10 cellular contexts compared by ENCODE assay signal in genomic region chr13:20121154-20121515, GRCh38. TPM values are rescaled to one million over a fixed set of nuclear protein-coding genes. Genes with fewer than 3 reads are reported as not detected.
DNase-seq lines count a peak whose midpoint lies in the region; ATAC-seq, FAIRE-seq and TF ChIP-seq lines count a peak whose summit lies in the region.
"Had no signal": no experiment of that assay in that cellular context is flagged by ENCODE, and none has a peak within 500 bp of the region (broad histone marks: within the 10 kb centered on the region; RNA-seq: fewer than 3 reads in every experiment).

No MANE protein-coding gene starts in this region.

- H3K4me1 Mint-ChIP-seq in T-helper 2 cell treated with Interferon-gamma antibody and Interleukin-4, amounts not matched to agents 5 μg/mL and 100 μg/mL, for 36 hours (ENCODE audit: low read depth) = peaks cover 20% of the 10 kb centered on the region

- peaks cover 31% of the 10 kb centered on the region for H3K27me3 Mint-ChIP-seq in T-helper 2 cell treated with Interferon-gamma antibody and Interleukin-4, amounts not matched to agents 5 μg/mL and 100 μg/mL, for 36 hours (ENCODE audit: low read depth)

- peaks cover 15% of the 10 kb centered on the region for H3K27me3 ChIP-seq in left ventricle myocardium inferior (ENCODE audit: low read depth)
- no peaks in the 10 kb centered on the region for H3K27me3 ChIP-seq in vagina
- H3K27me3 ChIP-seq: tibial artery had no signal

- DNase-seq in left ventricle myocardium inferior (no peak), cardiac septum (ENCODE audit: low spot score) (no peak), kidney (no peak), vagina (ENCODE audit: extremely low spot score in 2 of 2) (no peak), epidermal melanocyte (ENCODE audit: insufficient read length, low spot score) (no peak)
- no peak for DNase-seq in T-helper 2 cell treated with Interferon-gamma antibody and Interleukin-4, amounts not matched to agents 5 μg/mL and 100 μg/mL, for 36 hours (ENCODE audit: low spot score)
- DNase-seq: activated CD4-positive, CD25-positive, alpha-beta regulatory T cell; tibial artery had no signal

- peak overlapping the region; percentile 81 for H3K27ac Mint-ChIP-seq in T-helper 2 cell treated with Interferon-gamma antibody and Interleukin-4, amounts not matched to agents 5 μg/mL and 100 μg/mL, for 36 hours

- no peak for TF ChIP-seq POLR2A in vagina (IDR thresholded peaks at IDR 0.05)

- intact Hi-C loops in left ventricle myocardium inferior (cut with micrococcal nuclease) = no loop called here
- intact Hi-C loops in cardiac septum (cut with DNase I) = loop anchor here (5.0 kb wide), 1 partner anchor 39 kb away; no protein-coding TSS in a partner anchor
- intact Hi-C loops in kidney (cut with DNase I) = no loop called here
- intact Hi-C loops in vagina (cut with DNase I) = no loop called here

- H3K27ac ChIP-seq in left ventricle myocardium inferior (replicated peaks) (no peak overlapping the region), kidney (ENCODE audit: low read depth in 2 of 2, low read length in 2 of 2) (no peak overlapping the region), vagina (peak overlapping the region; percentile 79)

- H3K9me3 Mint-ChIP-seq in T-helper 2 cell treated with Interferon-gamma antibody and Interleukin-4, amounts not matched to agents 5 μg/mL and 100 μg/mL, for 36 hours = no peaks in the 10 kb centered on the region

- no peak overlapping the region for H3K9ac ChIP-seq in kidney (ENCODE audit: low read length in 2 of 2)

- peak overlapping the region; percentile 30 for H3K4me3 ChIP-seq in left ventricle myocardium inferior
- peak overlapping the region; percentile 16 to 61 for H3K4me3 ChIP-seq in kidney (ENCODE audit: low read length in 2 of 2)
- peak overlapping the region in 1 of 2 donors; percentile 32 for H3K4me3 ChIP-seq in vagina

- no peaks in the 10 kb centered on the region for H3K36me3 Mint-ChIP-seq in T-helper 2 cell treated with Interferon-gamma antibody and Interleukin-4, amounts not matched to agents 5 μg/mL and 100 μg/mL, for 36 hours (ENCODE audit: low read depth)

- peak overlapping the region; percentile 90 for H3K4me3 Mint-ChIP-seq in T-helper 2 cell treated with Interferon-gamma antibody and Interleukin-4, amounts not matched to agents 5 μg/mL and 100 μg/mL, for 36 hours

- no peaks in the 10 kb centered on the region for H3K9me3 ChIP-seq in left ventricle myocardium inferior (replicated peaks)
- H3K9me3 ChIP-seq in kidney (ENCODE audit: control insufficient read depth in 1 of 2, low read length in 2 of 2) = no peaks in the 10 kb centered on the region
- H3K9me3 ChIP-seq in vagina = no peaks in the 10 kb centered on the region
- H3K9me3 ChIP-seq: tibial artery had no signal

- ATAC-seq in GM18867 (IDR thresholded peaks at IDR 0.05; ENCODE audit: unreplicated experiment) = no peak
- ATAC-seq in GM18870 (IDR thresholded peaks at IDR 0.05; ENCODE audit: unreplicated experiment) = no peak

- no peak for TF ChIP-seq CTCF in left ventricle myocardium inferior (IDR thresholded peaks at IDR 0.05; ENCODE audit: borderline replicate concordance)
- TF ChIP-seq CTCF in kidney (IDR thresholded peaks at IDR 0.05; ENCODE audit: borderline replicate concordance, extremely low read depth, insufficient read depth) = no peak
- no peak for TF ChIP-seq CTCF in vagina (IDR thresholded peaks at IDR 0.05)

- H3K4me1 ChIP-seq in left ventricle myocardium inferior (peaks cover 33% of the 10 kb centered on the region), kidney (ENCODE audit: control insufficient read depth in 1 of 2, insufficient read depth in 1 of 2, low read depth in 1 of 2, low read length in 2 of 2) (no peaks in the 10 kb centered on the region), vagina (peaks cover 9% of the 10 kb centered on the region)

- H3K36me3 ChIP-seq in left ventricle myocardium inferior = no peaks in the 10 kb centered on the region
- no peaks in the 10 kb centered on the region for H3K36me3 ChIP-seq in kidney (ENCODE audit: control insufficient read depth in 1 of 2, insufficient read depth in 2 of 2, low read length in 2 of 2)
- H3K36me3 ChIP-seq in vagina = no peaks in the 10 kb centered on the region
- H3K36me3 ChIP-seq: tibial artery had no signal

- no peak for FAIRE-seq in kidney (lab: Jason Lieb, UNC)

RNA-seq across cellular contexts. Expression of gene GJA3, which starts 39.7 kb away (rescaled TPM):
- total RNA-seq in left ventricle myocardium inferior (17.6 TPM), cardiac septum (25.9 TPM), kidney (0.16 TPM), vagina (not detected)
- 1.1 TPM for polyA plus RNA-seq in kidney (ENCODE audit: insufficient read depth, low read depth, low replicate concordance)

Comparison
In these comparisons a context has a peak if more than half of its experiments do, and no peak if none do; other contexts are left out.
1. RNA of gene GJA3, which starts 39.7 kb away (total RNA-seq): 25.9 TPM in cardiac septum (single experiment) and 17.6 TPM in left ventricle myocardium inferior (single experiment); 0.16 TPM in kidney (single experiment) and not detected in vagina (single experiment); every median in the first group is over 10 times any median in the second.